Comparison of ENCODE assay signal across 1 cellular context in the genomic region with DNA sequence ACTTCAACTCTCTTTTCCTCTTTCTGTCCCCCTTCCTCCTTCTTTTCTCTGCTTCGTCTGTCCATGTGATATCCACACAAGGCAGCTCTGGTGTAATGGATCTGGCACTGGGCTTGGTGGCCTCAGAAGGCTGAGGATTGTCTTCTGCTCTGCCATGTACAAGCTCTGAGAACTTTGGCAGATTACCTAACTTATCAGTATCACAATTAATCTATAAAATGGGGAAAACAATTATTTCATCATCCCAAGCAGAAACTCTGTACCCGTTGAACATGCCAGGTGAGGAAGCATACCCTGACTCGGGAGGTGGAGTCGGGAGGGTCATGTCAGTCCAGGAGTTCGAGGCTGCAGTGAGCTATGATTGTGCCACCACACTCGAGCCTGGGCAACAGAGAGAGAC.
TF ChIP-seq lines count a peak whose summit lies in the region.

No MANE protein-coding gene starts in this region.

TF ChIP-seq in H1, 55 proteins besides CTCF, POLR2A, EP300 and RAD21:
- no peak for TF ChIP-seq NANOG (IDR thresholded peaks at IDR 0.05; ENCODE audit: insufficient read depth, low read depth, low read length, poor library complexity, severe bottlenecking)
- TF ChIP-seq ASH2L (IDR thresholded peaks at IDR 0.05; ENCODE audit: low read length): no peak
- no peak for TF ChIP-seq RBBP5 (IDR thresholded peaks at IDR 0.05; ENCODE audit: borderline replicate concordance, low read depth, low read length)
- TF ChIP-seq RNF2 (IDR thresholded peaks at IDR 0.05; ENCODE audit: borderline replicate concordance, low read depth, low read length, missing control alignments, poor library complexity, severe bottlenecking): no peak
- no peak for TF ChIP-seq POLR2AphosphoS5 (IDR thresholded peaks at IDR 0.05; ENCODE audit: low read depth, low read length)
- no peak for TF ChIP-seq SIRT6 (IDR thresholded peaks at IDR 0.05; ENCODE audit: low read length)
- TF ChIP-seq SIN3A (conservative IDR thresholded peaks at IDR 0.05 in 1 of 2, IDR thresholded peaks at IDR 0.05 in 1 of 2; ENCODE audit: low read depth in 1 of 2, low read length in 2 of 2): no peak
- TF ChIP-seq CHD2 (IDR thresholded peaks at IDR 0.05; ENCODE audit: low read length): no peak
- TF ChIP-seq RXRA (IDR thresholded peaks at IDR 0.05; ENCODE audit: insufficient read depth, low read depth, low read length): no peak
